25 cellular contexts compared by ENCODE assay signal in genomic region chr16:47013910-47014309, GRCh38. TPM values are rescaled to one million over a fixed set of nuclear protein-coding genes. Genes with fewer than 3 reads are reported as not detected.
A peak's percentile ranks its signal among the peaks of the same experiment; 100 is the strongest.
DNase-seq lines count a peak whose midpoint lies in the region; ATAC-seq, FAIRE-seq and TF ChIP-seq lines count a peak whose summit lies in the region.
"Had no signal": no experiment of that assay in that cellular context is flagged by ENCODE, and none has a peak within 500 bp of the region (broad histone marks: within the 10 kb centered on the region; RNA-seq: fewer than 3 reads in every experiment).

No MANE protein-coding gene starts in this region.

- no peaks in the 10 kb centered on the region for H3K27me3 Mint-ChIP-seq in H9 (ENCODE audit: low read depth)
- no peaks in the 10 kb centered on the region for H3K27me3 Mint-ChIP-seq in activated T-cell treated with anti-CD3 and anti-CD28 coated beads, Interleukin-2, amount 50 U/mL, for 72 hours (ENCODE audit: low read depth)
- H3K27me3 Mint-ChIP-seq: B cell; CD4-positive, alpha-beta T cell had no signal

- H3K4me3 ChIP-seq in BLaER1 treated with 17β-estradiol and CSF1 and Interleukin-3, amounts not matched to agents 10 nM and 100 nM: no peak overlapping the region
- H3K4me3 ChIP-seq in H1 (ENCODE audit: extremely low read depth in 1 of 4, insufficient read depth in 2 of 4, low read depth in 3 of 4, low read length in 4 of 4): no peak overlapping the region
- H3K4me3 ChIP-seq in Karpas-422 (ENCODE audit: low read length): no peak overlapping the region
- H3K4me3 ChIP-seq: BLaER1, HAP-1 had no signal

- no peak for TF ChIP-seq POLR2A in H1 (IDR thresholded peaks at IDR 0.05; ENCODE audit: control extremely low read depth in 1 of 2, low read depth in 2 of 2, low read length in 2 of 2)

- no peaks in the 10 kb centered on the region for H3K9me2 ChIP-seq in Karpas-422 (replicated peaks; ENCODE audit: insufficient read depth, low read length)

- H2BK12ac ChIP-seq in H9 (ENCODE audit: insufficient read length, low read depth, low read length) (no peak overlapping the region), H1 (ENCODE audit: low read depth, low read length) (no peak overlapping the region)

- no peak overlapping the region for H3K4ac ChIP-seq in H9 (ENCODE audit: low read depth, low read length)
- H3K4ac ChIP-seq in H1 (replicated peaks; ENCODE audit: insufficient read length, low read depth, low read length): no peak overlapping the region

- ATAC-seq in omental fat pad (ENCODE audit: low FRiP score) (peak; percentile 54), HG03469 (IDR thresholded peaks at IDR 0.05; ENCODE audit: unreplicated experiment) (no peak)
- no peak for ATAC-seq in activated T-cell treated with anti-CD3 and anti-CD28 coated beads, Interleukin-2, amount 50 U/mL, for 72 hours (replicated peaks in 1 of 2)

- no peak overlapping the region for H2BK5ac ChIP-seq in H9 (ENCODE audit: insufficient read length, low read length)
- H2BK5ac ChIP-seq in H1 (ENCODE audit: low read depth, low read length): no peak overlapping the region

- no peaks in the 10 kb centered on the region for H4K20me1 ChIP-seq in BLaER1 treated with 17β-estradiol and CSF1 and Interleukin-3, amounts not matched to agents 10 nM and 100 nM
- H4K20me1 ChIP-seq in H9 (ENCODE audit: control insufficient read depth, insufficient read depth, insufficient read length): no peaks in the 10 kb centered on the region
- H4K20me1 ChIP-seq in H1 (replicated peaks in 1 of 2; ENCODE audit: control insufficient read depth in 1 of 2, insufficient read depth in 2 of 2, low read length in 2 of 2): no peaks in the 10 kb centered on the region
- no peaks in the 10 kb centered on the region for H4K20me1 ChIP-seq in Karpas-422 (ENCODE audit: insufficient read depth, low read depth, low read length)
- H4K20me1 ChIP-seq: BLaER1 had no signal

- DNase-seq in H9: peak; percentile 37
- DNase-seq in H1 (ENCODE audit: low read depth in 1 of 2, low spot score in 2 of 2): no peak
- no peak for DNase-seq in omental fat pad (ENCODE audit: low spot score)
- no peak for DNase-seq in Karpas-422
- DNase-seq in KG1 (lab: John Stamatoyannopoulos, UW): no peak
- DNase-seq in activated T-cell treated with anti-CD3 and anti-CD28 coated beads, Interleukin-2, amount 50 U/mL, for 72 hours: no peak
- DNase-seq: CD4-positive, alpha-beta T cell; CD8-positive, alpha-beta memory T cell; DMS 273 treated with DMSO at 0.1 percent for 48 hours; DMS79; EL; GDM1; GOT3; HFFc6 had no signal

- WGBS in H9 (ENCODE audit: extremely low coverage, insufficient read length, low lambda C conversion rate): no CpG with 5 or more reads among the region's 25 CpGs
- 97% methylated on average over 12 of the region's 25 CpGs; no CpG with 5 or more reads in 1 of the 2 experiments for WGBS in H1 (ENCODE audit: extremely low coverage in 1 of 2, insufficient coverage in 1 of 2, insufficient read length in 1 of 2, insufficient replicate concordance in 2 of 2, low coverage in 1 of 2, low lambda C conversion rate in 2 of 2, missing lambda C conversion rate in 1 of 2), 2 experiments

- no peak overlapping the region for H2BK15ac ChIP-seq in H9 (ENCODE audit: low read depth, low read length)
- no peak overlapping the region for H2BK15ac ChIP-seq in H1 (ENCODE audit: low read length)

- no peak overlapping the region for H4K91ac ChIP-seq in H9 (ENCODE audit: insufficient read length, low read depth, low read length)
- H4K91ac ChIP-seq in H1 (replicated peaks; ENCODE audit: insufficient read length, low read length): no peak overlapping the region

- no peak overlapping the region for H2BK20ac ChIP-seq in H9 (ENCODE audit: low read depth, low read length, poor library complexity, severe bottlenecking)
- no peak overlapping the region for H2BK20ac ChIP-seq in H1 (ENCODE audit: low read length)

- H3K4me3 Mint-ChIP-seq in H9: no peak overlapping the region
- H3K4me3 Mint-ChIP-seq in activated T-cell treated with anti-CD3 and anti-CD28 coated beads, Interleukin-2, amount 50 U/mL, for 72 hours: no peak overlapping the region
- H3K4me3 Mint-ChIP-seq: B cell; CD14-positive monocyte; CD4-positive, alpha-beta T cell; CD8-positive, alpha-beta memory T cell; HFFc6 had no signal

- no peaks in the 10 kb centered on the region for H3K36me3 Mint-ChIP-seq in H9 (ENCODE audit: insufficient read depth in 1 of 3, low read depth in 3 of 3)
- H3K36me3 Mint-ChIP-seq in activated T-cell treated with anti-CD3 and anti-CD28 coated beads, Interleukin-2, amount 50 U/mL, for 72 hours (ENCODE audit: insufficient read depth in 2 of 2): no peaks in the 10 kb centered on the region
- H3K36me3 Mint-ChIP-seq: CD8-positive, alpha-beta memory T cell had no signal

- H3K79me2 ChIP-seq in H9 (ENCODE audit: insufficient read depth, low read length) (no peaks in the 10 kb centered on the region), H1 (ENCODE audit: control insufficient read depth in 1 of 2, insufficient read depth in 2 of 2, low read length in 2 of 2) (no peaks in the 10 kb centered on the region), Karpas-422 (ENCODE audit: low read length) (no peaks in the 10 kb centered on the region)

- 0 out of 22 replicates have a peak overlapping the region, but pooled peaks of 1 of the 11 experiments have one; percentile 9 for H3K4me2 ChIP-seq in BLaER1 treated with 17β-estradiol and CSF1 and Interleukin-3, amounts not matched to agents 10 nM and 100 nM
- H3K4me2 ChIP-seq in H9 (ENCODE audit: insufficient read depth, insufficient read length, low read length) (no peak overlapping the region), H1 (ENCODE audit: insufficient read depth in 1 of 2, low read depth in 2 of 2, low read length in 2 of 2) (no peak overlapping the region), Karpas-422 (ENCODE audit: low read depth, low read length, poor library complexity, severe bottlenecking) (no peak overlapping the region)
- H3K4me2 ChIP-seq: BLaER1 had no signal

- no peak for FAIRE-seq in H1 (lab: Jason Lieb, UNC)
- FAIRE-seq: A204.1, D721Med, GM12891, GM18507 had no signal

- TF ChIP-seq CTCF in H9 (conservative IDR thresholded peaks at IDR 0.05) (no peak), H1 (IDR thresholded peaks at IDR 0.05; ENCODE audit: control extremely low read depth in 1 of 3, insufficient read depth in 1 of 3, low read depth in 1 of 3, low read length in 3 of 3) (no peak), omental fat pad (IDR thresholded peaks at IDR 0.05) (no peak)

- H2AK5ac ChIP-seq in H9 (ENCODE audit: insufficient read length, low read length) (no peak overlapping the region), H1 (ENCODE audit: low read depth, low read length) (no peak overlapping the region)

- H3K9me3 ChIP-seq in BLaER1 treated with 17β-estradiol and CSF1 and Interleukin-3, amounts not matched to agents 10 nM and 100 nM (replicated peaks in 1 of 11): peaks cover 0 to 38% (median 20%) of the 10 kb centered on the region in 11 experiments; a peak in 16 of 22 replicates
- H3K9me3 ChIP-seq in H9 (ENCODE audit: control insufficient read depth, low read depth, low read length) (no peaks in the 10 kb centered on the region), H1 (ENCODE audit: insufficient read depth in 2 of 2, low read depth in 1 of 2, low read length in 1 of 2) (no peaks in the 10 kb centered on the region), Karpas-422 (ENCODE audit: low read length) (no peaks in the 10 kb centered on the region)
- H3K9me3 ChIP-seq: HAP-1 had no signal

- H3K14ac ChIP-seq in H9 (ENCODE audit: insufficient read depth, low read length) (no peak overlapping the region), H1 (ENCODE audit: insufficient read length) (no peak overlapping the region)

- peaks cover 0 to 2% of the 10 kb centered on the region in 2 experiments; a peak in 1 of 5 replicates for H3K9me3 Mint-ChIP-seq in H9
- no peaks in the 10 kb centered on the region for H3K9me3 Mint-ChIP-seq in activated T-cell treated with anti-CD3 and anti-CD28 coated beads, Interleukin-2, amount 50 U/mL, for 72 hours
- H3K9me3 Mint-ChIP-seq: CD4-positive, alpha-beta T cell; CD8-positive, alpha-beta memory T cell; HFFc6 had no signal

- CTCF ChIA-PET in H1 (lab: Charles Lee; ENCODE audit: partially characterized antibody): interaction anchor here (1.4 kb wide), 1 partner anchor 84 kb away, joined by 3 read pairs; no protein-coding TSS in a partner anchor

- H4K8ac ChIP-seq in H9 (replicated peaks; ENCODE audit: insufficient read length, low read depth, low read length) (no peak overlapping the region), H1 (ENCODE audit: extremely low read depth, insufficient read depth, low read length) (peak overlapping the region; percentile 18; the same call in 1 of the 2 replicates)

- H3K36me3 ChIP-seq in BLaER1 treated with 17β-estradiol and CSF1 and Interleukin-3, amounts not matched to agents 10 nM and 100 nM: peaks cover 0 to 9% (median 0%) of the 10 kb centered on the region in 11 experiments; a peak in 1 of 22 replicates
- H3K36me3 ChIP-seq in H1 (ENCODE audit: control insufficient read depth in 2 of 4, insufficient read depth in 4 of 4, low read length in 3 of 4) (no peaks in the 10 kb centered on the region), Karpas-422 (ENCODE audit: insufficient read depth, low read length) (no peaks in the 10 kb centered on the region)
- H3K36me3 ChIP-seq: BLaER1, HAP-1 had no signal

- peaks cover 30 to 40% (median 38%) of the 10 kb centered on the region in 10 experiments for H3K4me1 ChIP-seq in BLaER1 treated with 17β-estradiol and CSF1 and Interleukin-3, amounts not matched to agents 10 nM and 100 nM
- no peaks in the 10 kb centered on the region for H3K4me1 ChIP-seq in H9 (ENCODE audit: insufficient read depth, low read length)
- no peaks in the 10 kb centered on the region for H3K4me1 ChIP-seq in H1 (replicated peaks in 1 of 4; ENCODE audit: control insufficient read depth in 3 of 4, insufficient read depth in 4 of 4, low read length in 3 of 4)
- H3K4me1 ChIP-seq in Karpas-422 (ENCODE audit: low read length): peaks cover 3% of the 10 kb centered on the region; the same call in 1 of the 2 replicates
- H3K4me1 ChIP-seq: HAP-1 had no signal

- H3K9ac ChIP-seq in BLaER1 treated with 17β-estradiol and CSF1 and Interleukin-3, amounts not matched to agents 10 nM and 100 nM: no peak overlapping the region
- H3K9ac ChIP-seq in H9 (ENCODE audit: extremely low read depth, insufficient read length, low read length) (no peak overlapping the region), H1 (replicated peaks in 1 of 4; ENCODE audit: extremely low read depth in 1 of 4, low read depth in 3 of 4, low read length in 3 of 4) (no peak overlapping the region), Karpas-422 (ENCODE audit: low read length) (no peak overlapping the region)
- H3K9ac ChIP-seq: BLaER1 had no signal

- H3K27me3 ChIP-seq in BLaER1 treated with 17β-estradiol and CSF1 and Interleukin-3, amounts not matched to agents 10 nM and 100 nM: no peaks in the 10 kb centered on the region
- H3K27me3 ChIP-seq in H9 (ENCODE audit: insufficient read depth, low read length) (no peaks in the 10 kb centered on the region), H1 (replicated peaks in 1 of 4; ENCODE audit: control insufficient read depth in 3 of 4, extremely low read depth in 1 of 4, insufficient read depth in 3 of 4, low read length in 3 of 4) (no peaks in the 10 kb centered on the region), Karpas-422 (ENCODE audit: low read length) (no peaks in the 10 kb centered on the region)
- H3K27me3 ChIP-seq: BLaER1 had no signal

- H2BK120ac ChIP-seq in H9 (ENCODE audit: low read depth, low read length, poor library complexity, severe bottlenecking) (no peak overlapping the region), H1 (replicated peaks; ENCODE audit: low read depth, low read length) (no peak overlapping the region)

- POLR2A ChIA-PET in H1 (lab: Charles Lee; ENCODE audit: partially characterized antibody): no interaction called here

- H3K23me2 ChIP-seq in H9 (ENCODE audit: insufficient read length, low read depth, low read length, poor library complexity, severe bottlenecking): no peaks in the 10 kb centered on the region
- no peaks in the 10 kb centered on the region for H3K23me2 ChIP-seq in H1 (ENCODE audit: low read depth, low read length)

- H4K5ac ChIP-seq in H9 (ENCODE audit: insufficient read length, low read depth, low read length) (no peak overlapping the region), H1 (ENCODE audit: insufficient read length, low read depth, low read length) (no peak overlapping the region)

- H3T11ph ChIP-seq in H9 (ENCODE audit: low read length): no peak overlapping the region

- no peaks in the 10 kb centered on the region for H3K79me1 ChIP-seq in H9 (ENCODE audit: insufficient read depth, low read depth, low read length, poor library complexity, severe bottlenecking)
- H3K79me1 ChIP-seq in H1 (ENCODE audit: low read depth, low read length): no peaks in the 10 kb centered on the region

- no peak for TF ChIP-seq RAD21 in H1 (IDR thresholded peaks at IDR 0.05 in 1 of 2, conservative IDR thresholded peaks at IDR 0.05 in 1 of 2; ENCODE audit: low read depth in 2 of 2, low read length in 2 of 2)

- H3K4me1 Mint-ChIP-seq in H9: peaks cover 9 to 10% of the 10 kb centered on the region in 2 experiments
- peaks cover 16% of the 10 kb centered on the region for H3K4me1 Mint-ChIP-seq in activated T-cell treated with anti-CD3 and anti-CD28 coated beads, Interleukin-2, amount 50 U/mL, for 72 hours (ENCODE audit: low read depth)

- H3K23ac ChIP-seq in H9 (ENCODE audit: insufficient read length, low read depth, low read length) (no peak overlapping the region), H1 (ENCODE audit: insufficient read length) (no peak overlapping the region)

- no peak overlapping the region for H3K27ac Mint-ChIP-seq in H9
- no peak overlapping the region for H3K27ac Mint-ChIP-seq in activated T-cell treated with anti-CD3 and anti-CD28 coated beads, Interleukin-2, amount 50 U/mL, for 72 hours
- H3K27ac Mint-ChIP-seq: B cell; CD4-positive, alpha-beta T cell; CD8-positive, alpha-beta memory T cell; HFFc6 had no signal

- peak overlapping the region in 8 of 11 experiments; percentile 40 to 96 (median 91); a peak in 13 of 22 replicates for H3K27ac ChIP-seq in BLaER1 treated with 17β-estradiol and CSF1 and Interleukin-3, amounts not matched to agents 10 nM and 100 nM
- no peak overlapping the region for H3K27ac ChIP-seq in H9 (ENCODE audit: insufficient read length, low read depth, low read length)
- H3K27ac ChIP-seq in H1 (ENCODE audit: low read depth, low read length): no peak overlapping the region
- no peak overlapping the region for H3K27ac ChIP-seq in Karpas-422 (ENCODE audit: low read length)
- H3K27ac ChIP-seq: 22Rv1, BLaER1 had no signal

- no peak overlapping the region for H3K56ac ChIP-seq in H9 (ENCODE audit: insufficient read length, low read depth, low read length)
- no peak overlapping the region for H3K56ac ChIP-seq in H1 (replicated peaks; ENCODE audit: insufficient read length, low read depth, low read length)

- H2AFZ ChIP-seq in H9 (ENCODE audit: low read length) (no peak overlapping the region), H1 (ENCODE audit: low read length) (0 out of 2 replicates have a peak overlapping the region, but pooled peaks have one; percentile 66), Karpas-422 (ENCODE audit: low read length) (no peak overlapping the region)

- TF ChIP-seq EP300 in H1 (IDR thresholded peaks at IDR 0.05; ENCODE audit: borderline replicate concordance in 1 of 2, low read depth in 2 of 2, low read length in 2 of 2): no peak

- H3K18ac ChIP-seq in H9 (ENCODE audit: insufficient read length, low read depth, low read length) (no peak overlapping the region), H1 (ENCODE audit: extremely low read depth, low read length) (no peak overlapping the region)

RNA-seq across cellular contexts. Expression of gene DNAJA2, which starts 40.4 kb away (rescaled TPM):
- total RNA-seq in H9 (2021) (102 and 107 TPM in 2 replicates), omental fat pad (10 to 100 TPM; 40.4 to 65.4 (median 47.9) TPM)
- 93.8 and 97.4 TPM in 2 replicates for total RNA-seq in H1 (2021; fragmentation: NEBNext Ultra II Directional; extraction: Animal tissue kit (Norgen Biotek cat#: 25700))
- polyA plus RNA-seq in H1 (2011; rRNA removed): 6.3 and 9.4 TPM in 2 replicates
- polyA plus RNA-seq in H1 (2011; cell fraction: cytosol; rRNA removed): 14.5 TPM
- polyA plus RNA-seq in H1 (2011; cell fraction: nucleus; rRNA removed): 6.4 TPM
- 56.4 to 84.1 TPM (median 72.0 TPM) in 4 replicates for polyA plus RNA-seq in H1 (2012, experiment 1 of 2)
- polyA plus RNA-seq in H1 (2012, experiment 2 of 2): 9.8 TPM
- 42.7 TPM for polyA plus RNA-seq in H1 (2013, experiment 1 of 2)
- 44.6 TPM for polyA plus RNA-seq in H1 (2013, experiment 2 of 2)
- polyA minus RNA-seq in H1 (2011; rRNA and poly(A)+ RNA removed): 28.7 and 29.8 TPM in 2 replicates
- polyA minus RNA-seq in H1 (2011; cell fraction: cytosol; rRNA and poly(A)+ RNA removed): 34.9 TPM
- 28.6 TPM for polyA minus RNA-seq in H1 (2011; cell fraction: nucleus; rRNA and poly(A)+ RNA removed)
- 61.7 and 81.0 TPM in 2 replicates for total RNA-seq in Karpas-422 (2014; rRNA removed; shearing (Covaris generic); ENCODE audit: low replicate concordance)
- total RNA-seq in activated T-cell treated with anti-CD3 and anti-CD28 coated beads, Interleukin-2, amount 50 U/mL, for 72 hours: 10 to 100 TPM; 65.2 to 65.4 TPM

Comparison
In these comparisons a context has a peak if more than half of its experiments do, and no peak if none do; other contexts are left out.
1. H3K27ac ChIP-seq: peak in BLaER1 treated with 17β-estradiol and CSF1 and Interleukin-3, amounts not matched to agents 10 nM and 100 nM (8 of 11); none in H9 (single experiment), H1 (single experiment) and Karpas-422 (single experiment).